ENCODE assay signal across 8 cellular contexts in genomic region chr11:36288442-36289225, GRCh38. TPM values are rescaled to one million over a fixed set of nuclear protein-coding genes. Genes with fewer than 3 reads are reported as not detected.
DNase-seq lines count a peak whose midpoint lies in the region; ATAC-seq and TF ChIP-seq lines count a peak whose summit lies in the region.

No MANE protein-coding gene starts in this region.

- no peak for TF ChIP-seq CTCF in GM12865 (IDR thresholded peaks at IDR 0.05; ENCODE audit: insufficient read depth, low read depth, low read length, missing control alignments)
- TF ChIP-seq CTCF in GM10266 (IDR thresholded peaks at IDR 0.05; ENCODE audit: control insufficient read depth, insufficient read depth, low read depth, missing control alignments): no peak

- no peak for DNase-seq in GM12865 (ENCODE audit: low read depth)
- peak; percentile 64 to 77 for DNase-seq in NOMO-1 (lab: John Stamatoyannopoulos, UW; ENCODE audit: unreplicated experiment in 2 of 2)
- peak; percentile 8 for DNase-seq in dermis blood vessel endothelial cell
- no peak for DNase-seq in naive thymus-derived CD8-positive, alpha-beta T cell
- no peak for DNase-seq in NCI-H226
- no peak for DNase-seq in KG1 (lab: John Stamatoyannopoulos, UW)
- DNase-seq in GM10266 (ENCODE audit: extremely low spot score): no peak
- no peak for DNase-seq in retina

- no peak for ATAC-seq in naive thymus-derived CD8-positive, alpha-beta T cell

- H3K4me3 ChIP-seq in GM12865 (ENCODE audit: low read depth, low read length): peak overlapping the region; percentile 90

- POLR2A ChIA-PET in naive thymus-derived CD8-positive, alpha-beta T cell (lab: Charles Lee): interaction anchor here (1.0 kb wide), 1 partner anchor 626 kb away, joined by 4 read pairs; the partner anchor contains the start of gene TRIM44

- peaks cover 21 to 50% (median 44%) of the 10 kb centered on the region in 4 donors for H3K4me1 Mint-ChIP-seq in naive thymus-derived CD8-positive, alpha-beta T cell

- no peaks in the 10 kb centered on the region for H3K27me3 Mint-ChIP-seq in naive thymus-derived CD8-positive, alpha-beta T cell

- no peaks in the 10 kb centered on the region for H3K9me3 Mint-ChIP-seq in naive thymus-derived CD8-positive, alpha-beta T cell

- peak overlapping the region; percentile 86 to 97 (median 94) for H3K4me3 Mint-ChIP-seq in naive thymus-derived CD8-positive, alpha-beta T cell

- peaks cover 0 to 3% (median 1%) of the 10 kb centered on the region in 3 donors for H3K36me3 Mint-ChIP-seq in naive thymus-derived CD8-positive, alpha-beta T cell

- H3K27ac Mint-ChIP-seq in naive thymus-derived CD8-positive, alpha-beta T cell: peak overlapping the region; percentile 88 to 96 (median 93)

RNA-seq across cellular contexts. Expression of gene COMMD9, which starts 0.6 kb away (rescaled TPM):
- 32.5 and 50.5 TPM in 2 replicates for total RNA-seq in dermis blood vessel endothelial cell
- total RNA-seq in naive thymus-derived CD8-positive, alpha-beta T cell: 10 to 100 TPM; 46.6 to 48.5 TPM
- polyA plus RNA-seq in naive thymus-derived CD8-positive, alpha-beta T cell: 10 to 100 TPM; 68.9 to 94.0 (median 91.9) TPM

RNA-seq across cellular contexts. Expression of gene PRR5L, which starts 7.5 kb away (rescaled TPM):
- 6.0 and 30.3 TPM in 2 replicates for total RNA-seq in dermis blood vessel endothelial cell
- 1 to 10 TPM; 1.2 to 3.8 TPM for total RNA-seq in naive thymus-derived CD8-positive, alpha-beta T cell
- polyA plus RNA-seq in naive thymus-derived CD8-positive, alpha-beta T cell: 10 to 100 TPM in 1 of 3 donors, under 1 TPM in 2; 0.50 to 21.3 (median 0.52) TPM

Comparison
In these comparisons a context has a peak if more than half of its experiments do, and no peak if none do; other contexts are left out.
1. DNase-seq: peak in NOMO-1 (2 of 2) and dermis blood vessel endothelial cell (single experiment); none in GM12865 (single experiment), naive thymus-derived CD8-positive, alpha-beta T cell (0 of 10), NCI-H226 (single experiment), KG1 (single experiment), GM10266 (single experiment) and retina (single experiment).